ENCODE assay signal across 8 cellular contexts in genomic region chr2:240579771-240580614, GRCh38. TPM values are rescaled to one million over a fixed set of nuclear protein-coding genes. Genes with fewer than 3 reads are reported as not detected.
DNase-seq lines count a peak whose midpoint lies in the region; ATAC-seq and TF ChIP-seq lines count a peak whose summit lies in the region.

No MANE protein-coding gene starts in this region.

- peaks cover 49% of the 10 kb centered on the region for H3K36me3 Mint-ChIP-seq in activated B cell treated with CpG ODN at 0.5 μM for 24 hours (ENCODE audit: low read depth)

- H3K4me3 Mint-ChIP-seq in activated B cell treated with CpG ODN at 0.5 μM for 24 hours, result no peak overlapping the region

- peaks cover 44% of the 10 kb centered on the region for H3K4me1 Mint-ChIP-seq in activated B cell treated with CpG ODN at 0.5 μM for 24 hours

- POLR2A ChIA-PET in activated B cell treated with CpG ODN at 0.5 μM for 24 hours (lab: Charles Lee), result interaction anchor here (1.6 to 2.0 kb wide), 2 partner anchors 14 to 19 kb away, joined by 8 to 17 read pairs; partner anchors contain the start of gene DUSP28

- ATAC-seq in activated B cell treated with CpG ODN at 0.5 μM for 24 hours (ENCODE audit: low read depth) (peak; percentile 25), HG03354 (IDR thresholded peaks at IDR 0.05; ENCODE audit: poor library complexity, severe bottlenecking, unreplicated experiment) (no peak)

- H3K9me3 ChIP-seq in KOPT-K1 (ENCODE audit: insufficient read depth, low read length, poor library complexity, severe bottlenecking), result no peaks in the 10 kb centered on the region
- no peaks in the 10 kb centered on the region for H3K9me3 ChIP-seq in muscle layer of duodenum (ENCODE audit: control insufficient read depth in 1 of 2, low read length in 2 of 2)
- no peaks in the 10 kb centered on the region for H3K9me3 ChIP-seq in transverse colon

- H3K27ac Mint-ChIP-seq in activated B cell treated with CpG ODN at 0.5 μM for 24 hours, result peak overlapping the region; percentile 68

- in situ Hi-C loops in transverse colon (cut with MboI; ENCODE audit: low pct_ligation_motif_present in 1 of 4, low pct_unique_long_range_greater_than_20kb in 1 of 4, low sequenced_read_pairs in 3 of 4), result no loop called here

- H3K4me1 ChIP-seq in muscle layer of duodenum (ENCODE audit: control insufficient read depth in 1 of 2, insufficient read depth in 2 of 2, low read length in 2 of 2) (peaks cover 13 to 24% of the 10 kb centered on the region in 2 donors), transverse colon (peaks cover 11 to 26% (median 18%) of the 10 kb centered on the region in 4 donors)

- no peaks in the 10 kb centered on the region for H3K27me3 Mint-ChIP-seq in activated B cell treated with CpG ODN at 0.5 μM for 24 hours

- H3K27me3 ChIP-seq in muscle layer of duodenum (ENCODE audit: low read depth, low read length), result no peaks in the 10 kb centered on the region
- H3K27me3 ChIP-seq in transverse colon, result no peaks in the 10 kb centered on the region

- H3K9me3 Mint-ChIP-seq in activated B cell treated with CpG ODN at 0.5 μM for 24 hours, result no peaks in the 10 kb centered on the region

- CTCF ChIA-PET in activated B cell treated with CpG ODN at 0.5 μM for 24 hours (lab: Charles Lee), result interaction anchor here (0.8 to 1.9 kb wide), 5 partner anchors 11 to 66 kb away, joined by 3 to 15 read pairs (median 4); partner anchors contain the start of gene RNPEPL1

- DNase-seq in GM04503 (ENCODE audit: low read depth) (peak; percentile 89), activated B cell treated with CpG ODN at 0.5 μM for 24 hours (peak; percentile 38), transverse colon (peak; percentile 84), medulla oblongata (ENCODE audit: extremely low spot score) (no peak)
- peak; percentile 82 for DNase-seq in central memory CD4-positive, alpha-beta T cell

- TF ChIP-seq CTCF in activated B cell treated with CpG ODN at 0.5 μM for 24 hours (IDR thresholded peaks at IDR 0.05), result no peak
- TF ChIP-seq CTCF in transverse colon (IDR thresholded peaks at IDR 0.05), result peak; percentile 43 to 61 (median 52)

- intact Hi-C loops in activated B cell treated with CpG ODN at 0.5 μM for 24 hours (cut with micrococcal nuclease) (no loop called here), transverse colon (cut with DNase I; ENCODE audit: low total_unique reads) (no loop called here)

- TF ChIP-seq EP300 in transverse colon (IDR thresholded peaks at IDR 0.05; ENCODE audit: low read depth), result no peak

- no peak overlapping the region for H3K4me3 ChIP-seq in muscle layer of duodenum (ENCODE audit: low read depth in 1 of 2, low read length in 2 of 2)
- no peak overlapping the region for H3K4me3 ChIP-seq in transverse colon

- peaks cover 43% of the 10 kb centered on the region; the same call in 1 of the 2 replicates for H3K36me3 ChIP-seq in KOPT-K1 (ENCODE audit: insufficient read depth, low read length)
- peaks cover 8 to 39% of the 10 kb centered on the region in 2 donors for H3K36me3 ChIP-seq in muscle layer of duodenum (ENCODE audit: control insufficient read depth in 1 of 2, insufficient read depth in 2 of 2, low read length in 2 of 2)
- H3K36me3 ChIP-seq in transverse colon, result peaks cover 0 to 21% (median 4%) of the 10 kb centered on the region in 4 donors

- WGBS in transverse colon (ENCODE audit: low coverage in 1 of 2), 2 donors, result 20 to 50% methylated on average over 2 to 27 of the region's 27 CpGs

- H3K27ac ChIP-seq in KOPT-K1 (ENCODE audit: low read depth, low read length, poor library complexity, severe bottlenecking) (peak overlapping the region; percentile 1), muscle layer of duodenum (ENCODE audit: low read length) (peak overlapping the region; percentile 40), transverse colon (peak overlapping the region; percentile 23 to 69 (median 49))

- no peak for TF ChIP-seq POLR2A in transverse colon (IDR thresholded peaks at IDR 0.05)

RNA-seq across cellular contexts. Expression of gene CAPN10, which starts 6.5 kb away (rescaled TPM):
- total RNA-seq in activated B cell treated with CpG ODN at 0.5 μM for 24 hours, result 55.2 and 61.8 TPM in 2 replicates
- 100 to 1,000 TPM in 1 of 4 donors, 10 to 100 TPM in 3; 41.9 to 118 (median 48.7) TPM for total RNA-seq in transverse colon

RNA-seq across cellular contexts. Expression of gene RNPEPL1, which starts 11.7 kb away (rescaled TPM):
- total RNA-seq in activated B cell treated with CpG ODN at 0.5 μM for 24 hours (70.0 and 71.0 TPM in 2 replicates), transverse colon (100 to 1,000 TPM; 118 to 208 (median 151) TPM)

RNA-seq across cellular contexts. Expression of gene DUSP28, which starts 19.8 kb away (rescaled TPM):
- 11.5 and 11.8 TPM in 2 replicates for total RNA-seq in activated B cell treated with CpG ODN at 0.5 μM for 24 hours
- 10 to 100 TPM in 1 of 4 donors, 1 to 10 TPM in 3; 3.4 to 10.8 (median 6.2) TPM for total RNA-seq in transverse colon

RNA-seq across cellular contexts. Expression of gene ANKMY1, which starts 22.2 kb away (rescaled TPM):
- total RNA-seq in activated B cell treated with CpG ODN at 0.5 μM for 24 hours, result 33.4 and 40.4 TPM in 2 replicates
- 10 to 100 TPM; 15.1 to 64.0 (median 27.5) TPM for total RNA-seq in transverse colon

RNA-seq across cellular contexts. Expression of gene GPR35, which starts 45.3 kb away (rescaled TPM):
- total RNA-seq in activated B cell treated with CpG ODN at 0.5 μM for 24 hours (1.6 TPM in 2 replicates), transverse colon (100 to 1,000 TPM in 3 of 4 donors, 10 to 100 TPM in 1; 91.1 to 244 (median 136) TPM)
